In genomic region chr9:127792417-127793031, GRCh38 we compare ENCODE assay signal across 17 cellular contexts. TPM values are rescaled to one million over a fixed set of nuclear protein-coding genes. Genes with fewer than 3 reads are reported as not detected.
A peak's percentile ranks its signal among the peaks of the same experiment; 100 is the strongest.
DNase-seq lines count a peak whose midpoint lies in the region; ATAC-seq and TF ChIP-seq lines count a peak whose summit lies in the region.
"Had no signal": no experiment of that assay in that cellular context is flagged by ENCODE, and none has a peak within 500 bp of the region (broad histone marks: within the 10 kb centered on the region; RNA-seq: fewer than 3 reads in every experiment).

No MANE protein-coding gene starts in this region.

- peaks cover 3% of the 10 kb centered on the region; the same call in 1 of the 2 replicates for H3K4me1 ChIP-seq in GM23338 (ENCODE audit: insufficient read depth)
- peaks cover 3 to 36% of the 10 kb centered on the region in 2 donors for H3K4me1 ChIP-seq in ascending aorta

- no peak for DNase-seq in activated CD4-positive, alpha-beta T cell treated with anti-CD3 and anti-CD28 coated beads, Interleukin-2, amount 10 ng/mL, durations not matched to agents 7 days and 5 days
- DNase-seq in activated CD4-positive, alpha-beta T cell treated with anti-CD3 and anti-CD28 coated beads, Interleukin-2, amount 50 U/mL, for 48 hours: no peak
- DNase-seq in GM23338 (ENCODE audit: low spot score): no peak
- no peak for DNase-seq in ascending aorta (ENCODE audit: low spot score in 2 of 2)
- no peak for DNase-seq in omental fat pad (ENCODE audit: low spot score)
- DNase-seq in NCI-H2227 treated with DMSO at 0.1 percent for 48 hours (lab: John Stamatoyannopoulos, UW): no peak
- DNase-seq in DMS53 (lab: John Stamatoyannopoulos, UW): no peak
- DNase-seq: DND-41; effector memory CD4-positive, alpha-beta T cell; head of caudate nucleus; immature natural killer cell; NCI-H226; tibial artery had no signal

- POLR2A ChIA-PET in activated CD4-positive, alpha-beta T cell treated with anti-CD3 and anti-CD28 coated beads, Interleukin-2, amount 10 ng/mL, durations not matched to agents 7 days and 5 days (lab: Charles Lee): interaction anchor here (1.2 kb wide), 1 partner anchor 9 kb away, joined by 8 read pairs; no protein-coding TSS in a partner anchor

- peaks cover 42% of the 10 kb centered on the region for H3K36me3 Mint-ChIP-seq in activated CD4-positive, alpha-beta T cell treated with anti-CD3 and anti-CD28 coated beads, Interleukin-2, amount 10 ng/mL, durations not matched to agents 7 days and 5 days (ENCODE audit: low read depth)
- peaks cover 52% of the 10 kb centered on the region for H3K36me3 Mint-ChIP-seq in GM23338 (ENCODE audit: low read depth)

- H3K27me3 ChIP-seq in GM23338 (ENCODE audit: insufficient read depth) (no peaks in the 10 kb centered on the region), ascending aorta (no peaks in the 10 kb centered on the region)
- H3K27me3 ChIP-seq: tibial artery had no signal

- H3K27ac ChIP-seq in GM23338 (ENCODE audit: low read depth) (peak overlapping the region; percentile 26; the same call in 1 of the 2 replicates), ascending aorta (peak overlapping the region; percentile 0 to 72)
- H3K27ac ChIP-seq: tibial artery had no signal

- no peak overlapping the region for H3K4me3 Mint-ChIP-seq in activated CD4-positive, alpha-beta T cell treated with anti-CD3 and anti-CD28 coated beads, Interleukin-2, amount 10 ng/mL, durations not matched to agents 7 days and 5 days
- no peak overlapping the region for H3K4me3 Mint-ChIP-seq in GM23338
- H3K4me3 Mint-ChIP-seq: immature natural killer cell had no signal

- H3K4me3 ChIP-seq in GM23338: no peak overlapping the region
- no peak overlapping the region for H3K4me3 ChIP-seq in ascending aorta
- H3K4me3 ChIP-seq: lung, tibial artery had no signal

- no peak for ATAC-seq in GM23338
- ATAC-seq in omental fat pad (ENCODE audit: low FRiP score): peak; percentile 43
- ATAC-seq in GM21619 (IDR thresholded peaks at IDR 0.05; ENCODE audit: unreplicated experiment): no peak

- no peak for TF ChIP-seq CTCF in GM23338 (conservative IDR thresholded peaks at IDR 0.05; ENCODE audit: low read depth in 2 of 2)
- TF ChIP-seq CTCF in ascending aorta (IDR thresholded peaks at IDR 0.05): no peak
- no peak for TF ChIP-seq CTCF in omental fat pad (IDR thresholded peaks at IDR 0.05)

- H3K36me3 ChIP-seq in GM23338 (ENCODE audit: insufficient read depth) (peaks cover 49% of the 10 kb centered on the region), ascending aorta (peaks cover 55% of the 10 kb centered on the region in 2 donors)

- peaks cover 49% of the 10 kb centered on the region for H3F3A ChIP-seq in GM23338 (replicated peaks; ENCODE audit: low read depth)

- no peaks in the 10 kb centered on the region for H3K27me3 Mint-ChIP-seq in activated CD4-positive, alpha-beta T cell treated with anti-CD3 and anti-CD28 coated beads, Interleukin-2, amount 10 ng/mL, durations not matched to agents 7 days and 5 days
- H3K27me3 Mint-ChIP-seq in GM23338 (ENCODE audit: insufficient read depth, low read depth, poor library complexity): peaks cover 11% of the 10 kb centered on the region

- peaks cover 45% of the 10 kb centered on the region for H3K4me1 Mint-ChIP-seq in activated CD4-positive, alpha-beta T cell treated with anti-CD3 and anti-CD28 coated beads, Interleukin-2, amount 10 ng/mL, durations not matched to agents 7 days and 5 days
- peaks cover 5% of the 10 kb centered on the region for H3K4me1 Mint-ChIP-seq in GM23338

- H3K9me2 ChIP-seq in GM23338 (ENCODE audit: insufficient read depth): no peaks in the 10 kb centered on the region

- H3K9me3 ChIP-seq in ascending aorta: no peaks in the 10 kb centered on the region
- H3K9me3 ChIP-seq: tibial artery had no signal

- peaks cover 22% of the 10 kb centered on the region for H4K20me1 ChIP-seq in GM23338 (replicated peaks; ENCODE audit: insufficient read depth)

- H3K79me2 ChIP-seq in GM23338 (replicated peaks; ENCODE audit: insufficient read depth): peaks cover 22% of the 10 kb centered on the region

- H3K4me2 ChIP-seq in GM23338: no peak overlapping the region

- intact Hi-C loops in ascending aorta (cut with DNase I): no loop called here

- peak overlapping the region; percentile 54 for H3K27ac Mint-ChIP-seq in activated CD4-positive, alpha-beta T cell treated with anti-CD3 and anti-CD28 coated beads, Interleukin-2, amount 10 ng/mL, durations not matched to agents 7 days and 5 days
- H3K27ac Mint-ChIP-seq in GM23338: peak overlapping the region; percentile 83

- no peak overlapping the region for H2AFZ ChIP-seq in GM23338

- H3K9me3 Mint-ChIP-seq in activated CD4-positive, alpha-beta T cell treated with anti-CD3 and anti-CD28 coated beads, Interleukin-2, amount 10 ng/mL, durations not matched to agents 7 days and 5 days: no peaks in the 10 kb centered on the region
- H3K9me3 Mint-ChIP-seq in GM23338: no peaks in the 10 kb centered on the region
- H3K9me3 Mint-ChIP-seq: activated T-helper 2 cell treated with anti-CD3 and anti-CD28 coated beads, Interferon-gamma antibody, Interleukin-2, Interleukin-4, amounts not matched to agents 10 μg/mL and 5 μg/mL and 100 μg/mL, durations not matched to agents 14 hours and 24 hours and 36 hours; immature natural killer cell had no signal

- CTCF ChIA-PET in activated CD4-positive, alpha-beta T cell treated with anti-CD3 and anti-CD28 coated beads, Interleukin-2, amount 10 ng/mL, durations not matched to agents 7 days and 5 days (lab: Charles Lee): interaction anchor here (0.6 to 2.7 kb wide), 10 partner anchors 8 to 297 kb away, joined by 3 to 9 read pairs (median 3); no protein-coding TSS in a partner anchor

RNA-seq across cellular contexts. Expression of gene CDK9, which starts 6.7 kb away (rescaled TPM):
- total RNA-seq in activated CD4-positive, alpha-beta T cell treated with anti-CD3 and anti-CD28 coated beads, Interleukin-2, amount 10 ng/mL, durations not matched to agents 7 days and 5 days: 100 to 1,000 TPM in 1 of 2 experiments, 10 to 100 TPM in 1; 99.4 to 110 TPM
- total RNA-seq in GM23338 (2014; rRNA removed; shearing (Covaris generic)): 63.9 and 84.3 TPM in 2 replicates
- 49.7 and 58.5 TPM in 2 replicates for polyA plus RNA-seq in GM23338 (2016; fragmentation: Nextera tagmentation; extraction: Ambion mirVana)
- total RNA-seq in ascending aorta: 470 TPM
- total RNA-seq in omental fat pad: 100 to 1,000 TPM in 1 of 4 donors, 10 to 100 TPM in 3; 69.8 to 117 (median 85.8) TPM

RNA-seq across cellular contexts. Expression of gene FPGS, which starts 10.2 kb away (rescaled TPM):
- total RNA-seq in activated CD4-positive, alpha-beta T cell treated with anti-CD3 and anti-CD28 coated beads, Interleukin-2, amount 10 ng/mL, durations not matched to agents 7 days and 5 days: 10 to 100 TPM; 66.7 to 78.1 TPM
- total RNA-seq in GM23338 (2014; rRNA removed; shearing (Covaris generic)): 87.2 and 92.4 TPM in 2 replicates
- polyA plus RNA-seq in GM23338 (2016; fragmentation: Nextera tagmentation; extraction: Ambion mirVana): 40.7 and 43.5 TPM in 2 replicates
- total RNA-seq in ascending aorta (286 TPM), omental fat pad (100 to 1,000 TPM in 2 of 4 donors, 10 to 100 TPM in 2; 87.1 to 167 (median 99.5) TPM)

RNA-seq across cellular contexts. Expression of gene SH2D3C, which starts 14.1 kb away (rescaled TPM):
- 10 to 100 TPM; 67.9 to 71.4 TPM for total RNA-seq in activated CD4-positive, alpha-beta T cell treated with anti-CD3 and anti-CD28 coated beads, Interleukin-2, amount 10 ng/mL, durations not matched to agents 7 days and 5 days
- 4.5 and 7.3 TPM in 2 replicates for total RNA-seq in GM23338 (2014; rRNA removed; shearing (Covaris generic))
- 4.2 and 4.4 TPM in 2 replicates for polyA plus RNA-seq in GM23338 (2016; fragmentation: Nextera tagmentation; extraction: Ambion mirVana)
- total RNA-seq in ascending aorta (49.5 TPM), omental fat pad (10 to 100 TPM in 3 of 4 donors, 1 to 10 TPM in 1; 7.1 to 33.6 (median 17.2) TPM)
- total RNA-seq: M059J had no signal

RNA-seq across cellular contexts. Expression of gene TOR2A, which starts 57.4 kb away (rescaled TPM):
- total RNA-seq in activated CD4-positive, alpha-beta T cell treated with anti-CD3 and anti-CD28 coated beads, Interleukin-2, amount 10 ng/mL, durations not matched to agents 7 days and 5 days: 10 to 100 TPM; 21.7 to 24.0 TPM
- 21.1 and 23.5 TPM in 2 replicates for total RNA-seq in GM23338 (2014; rRNA removed; shearing (Covaris generic))
- 14.4 TPM in 2 replicates for polyA plus RNA-seq in GM23338 (2016; fragmentation: Nextera tagmentation; extraction: Ambion mirVana)
- total RNA-seq in ascending aorta: not detected
- 10 to 100 TPM in 2 of 4 donors, 1 to 10 TPM in 2; 6.2 to 15.8 (median 11.0) TPM for total RNA-seq in omental fat pad
